Comparison of ENCODE assay signal across 8 cellular contexts in the genomic region with DNA sequence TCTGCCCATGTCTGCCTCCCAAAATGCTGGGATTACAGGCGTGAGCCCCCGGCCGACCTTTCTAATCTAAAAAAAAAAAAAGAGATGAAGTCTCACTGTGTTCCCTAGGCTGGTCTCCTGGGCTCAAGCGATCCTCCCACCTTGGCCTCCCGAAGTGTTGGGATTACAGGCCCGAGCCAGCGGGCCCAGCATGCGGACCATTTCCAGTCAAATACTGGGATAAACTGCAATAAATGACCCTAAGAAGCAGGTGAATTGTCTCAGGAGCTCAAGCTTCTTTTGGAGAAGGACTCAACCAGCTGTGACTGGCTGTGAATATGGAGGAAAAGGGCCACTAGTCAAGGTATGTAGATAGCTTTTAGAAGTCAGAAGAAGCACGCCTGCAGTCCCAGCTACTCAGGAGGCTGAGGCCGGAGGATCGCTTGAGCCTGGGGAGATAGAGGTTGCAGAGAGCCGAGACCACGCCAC. TPM values are rescaled to one million over a fixed set of nuclear protein-coding genes. Genes with fewer than 3 reads are reported as not detected.
DNase-seq lines count a peak whose midpoint lies in the region; ATAC-seq, FAIRE-seq and TF ChIP-seq lines count a peak whose summit lies in the region.

No MANE protein-coding gene starts in this region.

- TF ChIP-seq POLR2A in HCT116 (IDR thresholded peaks at IDR 0.05; ENCODE audit: borderline replicate concordance, extremely low read depth, insufficient read depth, insufficient read length) (no peak), H54 (IDR thresholded peaks at IDR 0.05; ENCODE audit: low read depth, low read length) (no peak)

- intact Hi-C loops in HCT116 (cut with micrococcal nuclease), result loop anchor here (2.0 kb wide), 1 partner anchor 211 kb away; a partner anchor contains a TSS

- no peaks in the 10 kb centered on the region for H4K20me1 ChIP-seq in HCT116 (ENCODE audit: insufficient read depth)
- H4K20me1 ChIP-seq in SU-DHL-6 (ENCODE audit: low read depth, low read length), result no peaks in the 10 kb centered on the region

- BruUV-seq in HCT116 (replicated peaks; lab: Mats Ljungman, UMichigan), result TSS peak; percentile 88

- FAIRE-seq in H54 (lab: Jason Lieb, UNC), result no peak

- POLR2A ChIA-PET in HCT116 (lab: Charles Lee), result interaction anchor here (0.7 to 1.4 kb wide), 8 partner anchors 9 to 93 kb away, joined by 3 to 6 read pairs (median 3); no protein-coding TSS in a partner anchor

- H3K4me2 ChIP-seq in HCT116 (ENCODE audit: low read length) (peak overlapping the region; percentile 90), SU-DHL-6 (ENCODE audit: low read depth, low read length, poor library complexity, severe bottlenecking) (peak overlapping the region; percentile 81)

- H3K36me3 ChIP-seq in HCT116 (ENCODE audit: control insufficient read depth in 1 of 2, insufficient read depth in 2 of 2, low read length in 2 of 2), result no peaks in the 10 kb centered on the region
- 0 out of 2 replicates have a peak, but pooled peaks cover 6% of the 10 kb centered on the region for H3K36me3 ChIP-seq in SU-DHL-6 (ENCODE audit: low read length)

- no peak for TF ChIP-seq RAD21 in HCT116 (IDR thresholded peaks at IDR 0.05; ENCODE audit: low read depth)

- H3K79me2 ChIP-seq in HCT116 (ENCODE audit: insufficient read depth, low read length) (peaks cover 35% of the 10 kb centered on the region), SU-DHL-6 (ENCODE audit: insufficient read depth, low read length) (peaks cover 27% of the 10 kb centered on the region)

- no peak for TF ChIP-seq CTCF in HCT116 (IDR thresholded peaks at IDR 0.05 in 2 of 3, conservative IDR thresholded peaks at IDR 0.05 in 1 of 3; ENCODE audit: borderline replicate concordance in 1 of 3, insufficient read depth in 1 of 3, low read depth in 2 of 3, low read length in 2 of 3)
- TF ChIP-seq CTCF in SU-DHL-6 (IDR thresholded peaks at IDR 0.05; ENCODE audit: insufficient read depth, low read length, poor library complexity, severe bottlenecking), result no peak
- no peak for TF ChIP-seq CTCF in foreskin fibroblast (IDR thresholded peaks at IDR 0.05; ENCODE audit: low read depth, low read length)

- H3K9me2 ChIP-seq in HCT116 (ENCODE audit: insufficient read depth), result no peaks in the 10 kb centered on the region
- no peaks in the 10 kb centered on the region for H3K9me2 ChIP-seq in SU-DHL-6 (replicated peaks; ENCODE audit: insufficient read depth, low read length)

- H3K27ac ChIP-seq in HCT116 (ENCODE audit: low read depth, low read length) (peak overlapping the region; percentile 60), SU-DHL-6 (ENCODE audit: low read depth, low read length) (peak overlapping the region; percentile 68), skin epidermis (peak overlapping the region; percentile 1 to 100 (median 98))

- no peaks in the 10 kb centered on the region for H3K27me3 ChIP-seq in HCT116 (ENCODE audit: insufficient read depth, low read length)
- no peaks in the 10 kb centered on the region for H3K27me3 ChIP-seq in SU-DHL-6 (ENCODE audit: low read length)

- CTCF ChIA-PET in HCT116 (lab: Charles Lee), result interaction anchor here (0.6 to 1.6 kb wide), 20 partner anchors 10 to 132 kb away, joined by 3 to 23 read pairs (median 4); no protein-coding TSS in a partner anchor

- peak overlapping the region; percentile 67 for H3K9ac ChIP-seq in HCT116 (ENCODE audit: low read length)
- peak overlapping the region; percentile 100 for H3K9ac ChIP-seq in SU-DHL-6 (ENCODE audit: low read length)

- H3F3A ChIP-seq in SU-DHL-6 (ENCODE audit: insufficient read depth), result peaks cover 41% of the 10 kb centered on the region

- H3K4me3 ChIP-seq in HCT116 (replicated peaks in 1 of 2; ENCODE audit: low read depth in 1 of 2, low read length in 2 of 2) (peak overlapping the region; percentile 56 to 92), SU-DHL-6 (ENCODE audit: insufficient read depth, low read length, poor library complexity, severe bottlenecking) (peak overlapping the region; percentile 51), foreskin fibroblast (ENCODE audit: low read depth in 1 of 2, low read length in 2 of 2) (peak overlapping the region; percentile 91 to 93), skin epidermis (peak overlapping the region; percentile 54 to 82 (median 68))

- H3K9me3 ChIP-seq in HCT116 (ENCODE audit: control insufficient read depth in 1 of 2, insufficient read depth in 1 of 2, low read depth in 1 of 2, low read length in 2 of 2) (no peaks in the 10 kb centered on the region), SU-DHL-6 (ENCODE audit: insufficient read depth, low read length) (no peaks in the 10 kb centered on the region)

- H2AFZ ChIP-seq in HCT116 (ENCODE audit: low read depth, low read length, poor library complexity, severe bottlenecking), result no peak overlapping the region
- H2AFZ ChIP-seq in SU-DHL-6 (ENCODE audit: low read depth, low read length, severe bottlenecking), result peak overlapping the region; percentile 60

- DNase-seq in HCT116 (ENCODE audit: low read depth, low spot score) (no peak), foreskin fibroblast (no peak), NCI-H82 treated with DMSO at 0.1 percent for 48 hours (lab: John Stamatoyannopoulos, UW; ENCODE audit: unreplicated experiment) (no peak), NCI-H2227 treated with DMSO at 0.1 percent for 48 hours (lab: John Stamatoyannopoulos, UW) (no peak), H54 (ENCODE audit: insufficient read length, low spot score) (no peak)

- peaks cover 3 to 21% of the 10 kb centered on the region in 2 experiments; a peak in 3 of 4 replicates for H3K4me1 ChIP-seq in HCT116 (ENCODE audit: control insufficient read depth in 1 of 2, insufficient read depth in 2 of 2, low read length in 2 of 2)

- RAD21 ChIA-PET in HCT116 (lab: Charles Lee; ENCODE audit: low non-redundant PET in 1 of 2, low total read pairs in 2 of 2, uncharacterized antibody in 2 of 2, unreplicated experiment in 2 of 2), result interaction anchor here (0.6 to 1.2 kb wide), 3 partner anchors 70 to 145 kb away, joined by 5 to 9 read pairs (median 7); no protein-coding TSS in a partner anchor

- ATAC-seq in HCT116 (peak; percentile 15), GM19351 (IDR thresholded peaks at IDR 0.05; ENCODE audit: unreplicated experiment) (no peak)

TF ChIP-seq in HCT116, 20 proteins besides CTCF, POLR2A, EP300 and RAD21:
- TF ChIP-seq EGR1 (IDR thresholded peaks at IDR 0.05; ENCODE audit: low read depth), result no peak
- peak; percentile 6; the same call in 1 of the 2 replicates for TF ChIP-seq ZFX (IDR thresholded peaks at IDR 0.05)
- no peak for TF ChIP-seq YY1 (IDR thresholded peaks at IDR 0.05; ENCODE audit: extremely low read depth, insufficient replicate concordance, low read depth, low read length)

RNA-seq across cellular contexts. Expression of a gene that starts 0.6 kb away (rescaled TPM):
- 21.4 TPM for total RNA-seq in HCT116 (2021; ENCODE audit: unreplicated experiment)
- 23.5 and 23.6 TPM in 2 replicates for polyA plus RNA-seq in HCT116 (2012)

RNA-seq across cellular contexts. Expression of a gene that starts 36.0 kb away (rescaled TPM):
- total RNA-seq in HCT116 (2021; ENCODE audit: unreplicated experiment), result 36.1 TPM
- 9.8 and 15.2 TPM in 2 replicates for polyA plus RNA-seq in HCT116 (2012)
